8 cellular contexts compared by ENCODE assay signal in genomic region chr20:49979030-49979832, GRCh38. TPM values are rescaled to one million over a fixed set of nuclear protein-coding genes. Genes with fewer than 3 reads are reported as not detected.
A peak's percentile ranks its signal among the peaks of the same experiment; 100 is the strongest.
DNase-seq lines count a peak whose midpoint lies in the region; ATAC-seq and TF ChIP-seq lines count a peak whose summit lies in the region.

No MANE protein-coding gene starts in this region.

- H3K4me1 Mint-ChIP-seq in activated T-cell treated with anti-CD3 and anti-CD28 coated beads, Interleukin-2, amount 50 U/mL, for 4 hours (ENCODE audit: low read depth) = peaks cover 19% of the 10 kb centered on the region

- peak overlapping the region; percentile 43 for H4K8ac ChIP-seq in neuronal stem cell (ENCODE audit: low read depth, low read length)

- H3K4ac ChIP-seq in neuronal stem cell (ENCODE audit: low read length) = no peak overlapping the region

- no peak overlapping the region for H4K91ac ChIP-seq in neuronal stem cell (ENCODE audit: low read depth, low read length, poor library complexity)

- H3K79me1 ChIP-seq in neuronal stem cell (ENCODE audit: low read depth, low read length) = peaks cover 3% of the 10 kb centered on the region

- no peak overlapping the region for H3K14ac ChIP-seq in neuronal stem cell (ENCODE audit: low read length)

- H2BK12ac ChIP-seq in neuronal stem cell (ENCODE audit: low read length) = peak overlapping the region; percentile 41

- no peaks in the 10 kb centered on the region for H4K20me1 ChIP-seq in GM23248 (ENCODE audit: insufficient read depth)

- peak overlapping the region; percentile 29; the same call in 1 of the 2 replicates for H3K9ac ChIP-seq in GM23248
- H3K9ac ChIP-seq in NT2/D1 (ENCODE audit: insufficient read length, low read depth) = peak overlapping the region; percentile 90
- peak overlapping the region; percentile 72 for H3K9ac ChIP-seq in neuronal stem cell (ENCODE audit: low read depth, low read length, poor library complexity)

- no peak overlapping the region for H3K4me3 Mint-ChIP-seq in activated T-cell treated with anti-CD3 and anti-CD28 coated beads, Interleukin-2, amount 50 U/mL, for 4 hours

- H3K23ac ChIP-seq in neuronal stem cell (ENCODE audit: low read depth, low read length, poor library complexity) = peak overlapping the region; percentile 80

- H3K79me2 ChIP-seq in GM23248 (ENCODE audit: insufficient read depth) = peaks cover 14% of the 10 kb centered on the region

- H2AK5ac ChIP-seq in neuronal stem cell (ENCODE audit: low read depth, low read length) = no peak overlapping the region

- DNase-seq in AG09309 (ENCODE audit: low read depth) = no peak
- DNase-seq in GM23248 = peak; percentile 52
- peak; percentile 57 for DNase-seq in NT2/D1 (ENCODE audit: low read depth, low spot score)
- peak; percentile 65 for DNase-seq in activated T-cell treated with anti-CD3 and anti-CD28 coated beads, Interleukin-2, amount 50 U/mL, for 4 hours
- peak; percentile 13 for DNase-seq in fibroblast of the aortic adventitia (ENCODE audit: low read depth)
- DNase-seq in neuronal stem cell (ENCODE audit: low spot score) = peak; percentile 73
- DNase-seq in substantia nigra (lab: John Stamatoyannopoulos, UW) = peak in 39 of 49 donors; percentile 17 to 71 (median 53)

- H3K4me3 ChIP-seq in AG09309 (ENCODE audit: control insufficient read depth, low read depth, low read length) (peak overlapping the region; percentile 14; the same call in 1 of the 2 replicates), GM23248 (peak overlapping the region; percentile 58), NT2/D1 (ENCODE audit: insufficient read length, low read depth) (peak overlapping the region; percentile 43), fibroblast of the aortic adventitia (ENCODE audit: low read depth, low read length) (peak overlapping the region; percentile 50), neuronal stem cell (ENCODE audit: low read length in 2 of 2) (peak overlapping the region; percentile 47 to 78)

- H3K4me2 ChIP-seq in GM23248 (ENCODE audit: unreplicated experiment) (peak overlapping the region; percentile 46), neuronal stem cell (ENCODE audit: insufficient read depth, low read length, poor library complexity, severe bottlenecking) (peak overlapping the region; percentile 78)

- H2AFZ ChIP-seq in GM23248 (peak overlapping the region; percentile 65), neuronal stem cell (ENCODE audit: low read length) (peak overlapping the region; percentile 97)

- H2BK120ac ChIP-seq in neuronal stem cell (ENCODE audit: low read depth, low read length) = no peak overlapping the region

- H3K36me3 ChIP-seq in GM23248 (ENCODE audit: low read depth) = no peaks in the 10 kb centered on the region; the same call in 1 of the 2 replicates
- H3K36me3 ChIP-seq in NT2/D1 (ENCODE audit: insufficient read depth, insufficient read length, low read length) = peaks cover 9% of the 10 kb centered on the region
- H3K36me3 ChIP-seq in neuronal stem cell (replicated peaks in 1 of 2; ENCODE audit: control insufficient read depth in 2 of 2, insufficient read depth in 2 of 2, low read length in 2 of 2) = peaks cover 1 to 4% of the 10 kb centered on the region in 2 donors

- peak; percentile 90 for TF ChIP-seq CTCF in AG09309 (IDR thresholded peaks at IDR 0.05; ENCODE audit: control insufficient read depth, insufficient read depth, low read depth, low read length, missing control alignments)
- TF ChIP-seq CTCF in fibroblast of the aortic adventitia (IDR thresholded peaks at IDR 0.05; ENCODE audit: insufficient read depth, low read length) = peak; percentile 91

- in situ Hi-C loops in GM23248 (cut with MboI) = loop anchor here (5.0 to 10.0 kb wide), 2 partner anchors 93 to 196 kb away; no protein-coding TSS in a partner anchor

- H3K4me1 ChIP-seq in GM23248 (ENCODE audit: insufficient read depth) = peaks cover 11% of the 10 kb centered on the region; the same call in 1 of the 2 replicates
- H3K4me1 ChIP-seq in NT2/D1 (ENCODE audit: insufficient read depth, insufficient read length) = peaks cover 21% of the 10 kb centered on the region
- H3K4me1 ChIP-seq in neuronal stem cell (ENCODE audit: control insufficient read depth in 2 of 2, insufficient read depth in 1 of 2, low read depth in 1 of 2, low read length in 2 of 2) = peaks cover 14 to 19% of the 10 kb centered on the region in 2 donors

- no peaks in the 10 kb centered on the region for H3K9me3 Mint-ChIP-seq in activated T-cell treated with anti-CD3 and anti-CD28 coated beads, Interleukin-2, amount 50 U/mL, for 4 hours

- H3K27ac ChIP-seq in GM23248 (no peak overlapping the region), neuronal stem cell (replicated peaks; ENCODE audit: low read length) (no peak overlapping the region), substantia nigra (ENCODE audit: low read depth, low read length, poor library complexity, severe bottlenecking) (peak overlapping the region; percentile 27)

- no peaks in the 10 kb centered on the region for H3K36me3 Mint-ChIP-seq in activated T-cell treated with anti-CD3 and anti-CD28 coated beads, Interleukin-2, amount 50 U/mL, for 4 hours (ENCODE audit: insufficient read depth)

- H3F3A ChIP-seq in GM23248 (ENCODE audit: insufficient read depth) = peaks cover 9% of the 10 kb centered on the region; the same call in 1 of the 2 replicates

- peak overlapping the region; percentile 93 for H2BK5ac ChIP-seq in neuronal stem cell (ENCODE audit: low read length)

- H3K9me2 ChIP-seq in GM23248 (ENCODE audit: insufficient read depth) = no peaks in the 10 kb centered on the region

- H3K27me3 ChIP-seq in GM23248 (replicated peaks; ENCODE audit: insufficient read depth) = no peaks in the 10 kb centered on the region
- peaks cover 31% of the 10 kb centered on the region for H3K27me3 ChIP-seq in NT2/D1 (ENCODE audit: insufficient read depth, insufficient read length)
- peaks cover 2 to 29% (median 15%) of the 10 kb centered on the region in 3 experiments for H3K27me3 ChIP-seq in neuronal stem cell (ENCODE audit: control insufficient read depth in 3 of 3, insufficient read depth in 3 of 3, low read depth in 1 of 3, low read length in 3 of 3)

- H3K27me3 Mint-ChIP-seq in activated T-cell treated with anti-CD3 and anti-CD28 coated beads, Interleukin-2, amount 50 U/mL, for 4 hours (ENCODE audit: low read depth) = no peaks in the 10 kb centered on the region

- peak; percentile 58 to 63 for ATAC-seq in activated T-cell treated with anti-CD3 and anti-CD28 coated beads, Interleukin-2, amount 50 U/mL, for 4 hours
- no peak for ATAC-seq in HG02610 (IDR thresholded peaks at IDR 0.05; ENCODE audit: unreplicated experiment)

- whole genome bisulfite sequencing in GM23248 (ENCODE audit: low coverage in 1 of 2, low lambda C conversion rate in 2 of 2, missing lambda C conversion rate in 2 of 2), 2 experiments = 24 to 40% methylated on average over 17 to 36 of the region's 37 CpGs
- no CpG with 5 or more reads among the region's 37 CpGs for whole genome bisulfite sequencing in neuronal stem cell (ENCODE audit: extremely low coverage in 2 of 2, insufficient read length in 2 of 2, insufficient replicate concordance in 1 of 2), 2 donors

- H3K9me3 ChIP-seq in GM23248 (ENCODE audit: low read depth) (no peaks in the 10 kb centered on the region), NT2/D1 (ENCODE audit: insufficient read depth, low read length) (no peaks in the 10 kb centered on the region), neuronal stem cell (replicated peaks in 1 of 2; ENCODE audit: control insufficient read depth in 2 of 2, insufficient read depth in 1 of 2, low read depth in 1 of 2, low read length in 2 of 2) (no peaks in the 10 kb centered on the region)

- H2BK15ac ChIP-seq in neuronal stem cell (ENCODE audit: low read length) = no peak overlapping the region

- H3K18ac ChIP-seq in neuronal stem cell (ENCODE audit: low read length) = peak overlapping the region; percentile 93

RNA-seq across cellular contexts. Expression of gene SNAI1, which starts 3.5 kb away (rescaled TPM):
- 2.4 and 7.6 TPM in 2 replicates for total RNA-seq in GM23248 (2014; rRNA removed; shearing (Covaris generic))
- 13.4 and 15.7 TPM in 2 replicates for polyA plus RNA-seq in GM23248 (2016; fragmentation: Nextera tagmentation; extraction: Ambion mirVana)
- 1 to 10 TPM; 1.1 to 1.8 (median 1.3) TPM for total RNA-seq in activated T-cell treated with anti-CD3 and anti-CD28 coated beads, Interleukin-2, amount 50 U/mL, for 4 hours
- 1.1 and 2.7 TPM in 2 replicates for total RNA-seq in fibroblast of the aortic adventitia (ENCODE audit: low replicate concordance)
- 3.5 TPM for polyA plus RNA-seq in neuronal stem cell (2013, experiment 1 of 2)
- polyA plus RNA-seq in neuronal stem cell (2013, experiment 2 of 2) = 3.7 TPM

RNA-seq across cellular contexts. Expression of gene RNF114, which starts 43.0 kb away (rescaled TPM):
- total RNA-seq in GM23248 (2014; rRNA removed; shearing (Covaris generic)) = 69.6 and 96.0 TPM in 2 replicates
- polyA plus RNA-seq in GM23248 (2016; fragmentation: Nextera tagmentation; extraction: Ambion mirVana) = 70.4 and 72.7 TPM in 2 replicates
- 10 to 100 TPM; 71.1 to 81.9 (median 77.5) TPM for total RNA-seq in activated T-cell treated with anti-CD3 and anti-CD28 coated beads, Interleukin-2, amount 50 U/mL, for 4 hours
- total RNA-seq in fibroblast of the aortic adventitia (ENCODE audit: low replicate concordance) = 56.4 and 114 TPM in 2 replicates
- polyA plus RNA-seq in neuronal stem cell (2013, experiment 1 of 2) = 37.2 TPM
- 37.0 TPM for polyA plus RNA-seq in neuronal stem cell (2013, experiment 2 of 2)

Comparison
In these comparisons a context has a peak if more than half of its experiments do, and no peak if none do; other contexts are left out.
1. H3K9ac ChIP-seq: peak in every context shown above with its lines; median percentile 90 in NT2/D1; 72 in neuronal stem cell; 29 in GM23248.